In the genomic region with DNA sequence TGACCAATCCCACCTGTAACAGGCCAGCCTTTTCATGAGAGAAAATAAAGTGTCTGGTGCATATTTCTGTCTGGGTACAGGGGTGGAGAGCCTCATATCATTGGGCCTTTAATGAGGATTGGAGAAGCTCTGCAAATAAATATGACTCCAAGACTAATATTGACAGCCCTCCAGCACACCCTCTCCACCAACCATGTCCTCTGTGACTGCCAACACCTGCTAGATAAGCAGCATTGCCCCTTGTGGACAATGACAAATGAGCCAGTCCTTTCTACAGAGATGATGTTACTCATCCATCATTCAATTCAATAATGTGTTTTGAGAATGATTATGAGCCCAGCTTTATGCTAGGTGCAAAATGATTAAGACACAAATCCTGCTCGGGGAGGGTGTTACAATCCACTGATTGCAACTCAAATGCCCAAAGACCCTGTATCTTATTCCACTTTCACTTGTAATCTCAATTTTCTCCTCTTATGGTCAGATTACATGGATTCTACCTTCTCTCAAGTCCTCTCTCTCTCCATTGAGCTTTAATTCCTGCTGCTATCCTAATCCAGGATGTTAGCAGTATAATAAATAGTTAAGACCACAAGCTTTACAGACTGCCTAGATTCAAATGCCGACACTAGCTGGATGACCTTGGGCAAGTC, we compare ENCODE assay signal across 1 cellular context.
TF ChIP-seq lines count a peak whose summit lies in the region.

No MANE protein-coding gene starts in this region.

TF ChIP-seq in GM12878, 131 proteins besides CTCF, POLR2A, EP300 and RAD21:
- TF ChIP-seq CUX1 (IDR thresholded peaks at IDR 0.05; ENCODE audit: insufficient replicate concordance, low read depth, low read length) (no peak), TCF12 (IDR thresholded peaks at IDR 0.05; ENCODE audit: low read depth, low read length) (no peak), BHLHE40 (IDR thresholded peaks at IDR 0.05; ENCODE audit: borderline replicate concordance in 1 of 2, low read depth in 2 of 2, low read length in 1 of 2) (no peak), HCFC1 (IDR thresholded peaks at IDR 0.05; ENCODE audit: low read length) (no peak), RB1 (IDR thresholded peaks at IDR 0.05; ENCODE audit: borderline replicate concordance) (no peak), TARDBP (IDR thresholded peaks at IDR 0.05; ENCODE audit: borderline replicate concordance) (no peak), NR2C1 (IDR thresholded peaks at IDR 0.05) (no peak), PRDM15 (CRISPR knock-in tag; IDR thresholded peaks at IDR 0.05) (no peak)
